In the genomic region with DNA sequence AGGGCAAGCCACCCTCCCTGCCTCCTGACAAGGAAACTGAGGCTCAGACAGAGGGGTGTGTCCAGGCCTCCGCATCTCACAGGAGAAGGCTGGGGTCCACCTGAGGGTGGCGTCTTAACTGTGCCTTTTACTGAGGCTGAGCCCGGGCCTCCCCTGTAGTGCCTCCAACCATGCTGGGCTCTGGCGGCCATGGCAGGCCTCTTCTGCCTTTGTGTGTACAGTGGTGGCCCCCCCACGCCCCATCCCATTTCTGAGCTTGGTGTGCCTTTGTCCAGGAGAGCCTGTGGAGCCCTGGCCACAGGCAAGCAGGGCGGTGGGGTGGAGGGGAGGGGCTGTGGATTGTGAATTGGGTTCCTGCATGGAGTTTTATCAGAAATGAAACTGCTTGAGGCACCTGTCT, we compare ENCODE assay signal across 22 cellular contexts.
"Had no signal": no experiment of that assay in that cellular context is flagged by ENCODE, and none has a peak within 500 bp of the region (broad histone marks: within the 10 kb centered on the region; RNA-seq: fewer than 3 reads in every experiment).

No MANE protein-coding gene starts in this region.

- H3K27ac ChIP-seq: tibial artery, WERI-Rb-1 had no signal

- H3K4me3 ChIP-seq: mucosa of descending colon, tibial artery had no signal

- FAIRE-seq: bronchial epithelial cell, endometrium, urothelium cell line had no signal

- ATAC-seq: activated T-cell treated with anti-CD3 and anti-CD28 coated beads, Interleukin-2, amount 50 U/mL, for 72 hours; mucosa of descending colon; SK-N-SH treated with all-trans-retinoic acid at 6 μM for 48 hours; stimulated activated naive CD8-positive, alpha-beta T cell treated with anti-CD3 and anti-CD28 coated beads, Interleukin-15, Interleukin-2, amounts not matched to agents 100 U/mL and 50 U/mL, for 24 hours; T-cell had no signal

- H3K9me3 ChIP-seq: mucosa of descending colon, tibial artery had no signal

- H3K27me3 ChIP-seq: tibial artery had no signal

- DNase-seq: activated CD4-positive, CD25-positive, alpha-beta regulatory T cell treated with anti-CD3 and anti-CD28 coated beads, Interleukin-2, amount 50 U/mL, for 72 hours; activated CD8-positive, alpha-beta memory T cell treated with anti-CD3 and anti-CD28 coated beads, Interleukin-2, amount 50 U/mL, for 48 hours; activated effector memory CD4-positive, alpha-beta T cell treated with anti-CD3 and anti-CD28 coated beads, Interleukin-2, amount 50 U/mL, for 16 hours; activated naive CD4-positive, alpha-beta T cell treated with anti-CD3 and anti-CD28 coated beads, Interleukin-2, amount 10 ng/mL, durations not matched to agents 7 days and 5 days; activated T-cell treated with anti-CD3 and anti-CD28 coated beads, Interleukin-2, amount 50 U/mL, for 72 hours; amygdala; cerebellar nuclear complex; cortex of kidney; kidney glomerular epithelial cell; mesenchymal stem cell; mucosa of descending colon; naive B cell; retina; stimulated activated CD4-positive, alpha-beta T cell treated with anti-CD3 and anti-CD28 coated beads, Interleukin-4, amount 100 ng/mL, for 24 hours; stimulated activated naive CD8-positive, alpha-beta T cell treated with anti-CD3 and anti-CD28 coated beads, Interleukin-15, Interleukin-2, amounts not matched to agents 100 U/mL and 50 U/mL, for 24 hours; T-cell; tibial artery; WERI-Rb-1 had no signal
